10 cellular contexts compared by ENCODE assay signal in genomic region chr2:110677080-110677479, GRCh38. TPM values are rescaled to one million over a fixed set of nuclear protein-coding genes. Genes with fewer than 3 reads are reported as not detected.
DNase-seq lines count a peak whose midpoint lies in the region; ATAC-seq and TF ChIP-seq lines count a peak whose summit lies in the region.
"Had no signal": no experiment of that assay in that cellular context is flagged by ENCODE, and none has a peak within 500 bp of the region (broad histone marks: within the 10 kb centered on the region; RNA-seq: fewer than 3 reads in every experiment).

No MANE protein-coding gene starts in this region.

- ATAC-seq in GM21825 (IDR thresholded peaks at IDR 0.05; ENCODE audit: unreplicated experiment), result no peak
- ATAC-seq in HG03442 (IDR thresholded peaks at IDR 0.05; ENCODE audit: unreplicated experiment), result no peak

- intact Hi-C loops in activated CD4-positive, alpha-beta T cell treated with anti-CD3 and anti-CD28 coated beads, Interleukin-2, amount 10 ng/mL, durations not matched to agents 24 days and 14 days (cut with micrococcal nuclease), result loop anchor here (10.0 kb wide), 2 partner anchors 178 to 438 kb away; no protein-coding TSS in a partner anchor
- intact Hi-C loops in esophagus squamous epithelium (cut with DNase I), result no loop called here
- intact Hi-C loops in spleen (cut with DNase I; ENCODE audit: low total_unique reads), result no loop called here

- H3K36me3 ChIP-seq in esophagus squamous epithelium, result peaks cover 0 to 7% (median 0%) of the 10 kb centered on the region in 3 donors
- H3K36me3 ChIP-seq in spleen, result peaks cover 0 to 20% (median 0%) of the 10 kb centered on the region in 6 donors
- H3K36me3 ChIP-seq: thoracic aorta had no signal

- peak overlapping the region; percentile 99 for H3K27ac Mint-ChIP-seq in activated CD4-positive, alpha-beta T cell treated with anti-CD3 and anti-CD28 coated beads, Interleukin-2, amount 10 ng/mL, durations not matched to agents 24 days and 14 days

- H3K36me3 Mint-ChIP-seq in activated CD4-positive, alpha-beta T cell treated with anti-CD3 and anti-CD28 coated beads, Interleukin-2, amount 10 ng/mL, durations not matched to agents 24 days and 14 days (ENCODE audit: low read depth), result peaks cover 14% of the 10 kb centered on the region

- H3K9me3 ChIP-seq in esophagus squamous epithelium, result no peaks in the 10 kb centered on the region
- H3K9me3 ChIP-seq in spleen, result no peaks in the 10 kb centered on the region
- H3K9me3 ChIP-seq: thoracic aorta had no signal

- H3K4me3 ChIP-seq in esophagus squamous epithelium (peak overlapping the region; percentile 61 to 79 (median 71)), spleen (peak overlapping the region in 5 of 8 donors; percentile 59 to 88 (median 69))

- DNase-seq in activated CD4-positive, alpha-beta T cell treated with anti-CD3 and anti-CD28 coated beads, Interleukin-2, amount 10 ng/mL, durations not matched to agents 24 days and 14 days, result no peak
- DNase-seq in activated CD4-positive, alpha-beta T cell treated with anti-CD3 and anti-CD28 coated beads, Interleukin-2, amount 50 U/mL, for 4 hours, result no peak
- DNase-seq in RPMI8226 (peak; percentile 15), esophagus squamous epithelium (lab: John Stamatoyannopoulos, UW) (no peak), spleen (no peak)
- DNase-seq in activated CD8-positive, alpha-beta memory T cell treated with anti-CD3 and anti-CD28 coated beads, Interleukin-2, amount 50 U/mL, for 4 hours, result no peak
- DNase-seq: NCI-H510A had no signal

- TF ChIP-seq POLR2A in esophagus squamous epithelium (IDR thresholded peaks at IDR 0.05) (no peak), spleen (IDR thresholded peaks at IDR 0.05) (no peak)

- no peaks in the 10 kb centered on the region for H3K9me3 Mint-ChIP-seq in activated CD4-positive, alpha-beta T cell treated with anti-CD3 and anti-CD28 coated beads, Interleukin-2, amount 10 ng/mL, durations not matched to agents 24 days and 14 days

- H3K27me3 ChIP-seq in esophagus squamous epithelium (no peaks in the 10 kb centered on the region), spleen (replicated peaks in 1 of 7) (no peaks in the 10 kb centered on the region)

- WGBS in esophagus squamous epithelium, 2 donors, result 6 to 8% methylated on average over 5 of the region's 5 CpGs
- 7 to 18% (median 13%) methylated on average over 5 of the region's 5 CpGs for WGBS in spleen, 5 donors

- peaks cover 5% of the 10 kb centered on the region for H3K27me3 Mint-ChIP-seq in activated CD4-positive, alpha-beta T cell treated with anti-CD3 and anti-CD28 coated beads, Interleukin-2, amount 10 ng/mL, durations not matched to agents 24 days and 14 days

- peaks cover 0 to 32% (median 10%) of the 10 kb centered on the region in 3 donors for H3K4me1 ChIP-seq in esophagus squamous epithelium
- H3K4me1 ChIP-seq in spleen, result peaks cover 10 to 54% (median 39%) of the 10 kb centered on the region in 6 donors

- TF ChIP-seq CTCF in esophagus squamous epithelium (IDR thresholded peaks at IDR 0.05) (no peak), spleen (IDR thresholded peaks at IDR 0.05 in 8 of 11, conservative IDR thresholded peaks at IDR 0.05 in 3 of 11) (no peak)

- peak overlapping the region; percentile 98 for H3K4me3 Mint-ChIP-seq in activated CD4-positive, alpha-beta T cell treated with anti-CD3 and anti-CD28 coated beads, Interleukin-2, amount 10 ng/mL, durations not matched to agents 24 days and 14 days

- H3K27ac ChIP-seq in esophagus squamous epithelium, result peak overlapping the region in 1 of 4 donors; percentile 92
- H3K27ac ChIP-seq in spleen, result peak overlapping the region in 1 of 8 donors; percentile 94
- H3K27ac ChIP-seq: thoracic aorta had no signal

- H3K4me1 Mint-ChIP-seq in activated CD4-positive, alpha-beta T cell treated with anti-CD3 and anti-CD28 coated beads, Interleukin-2, amount 10 ng/mL, durations not matched to agents 24 days and 14 days, result peaks cover 35% of the 10 kb centered on the region

RNA-seq across cellular contexts. Expression of gene BUB1, which starts 0.8 kb away (rescaled TPM):
- total RNA-seq in activated CD4-positive, alpha-beta T cell treated with anti-CD3 and anti-CD28 coated beads, Interleukin-2, amount 10 ng/mL, durations not matched to agents 24 days and 14 days, result 58.4 and 61.7 TPM in 2 replicates
- total RNA-seq in esophagus squamous epithelium (10 to 100 TPM in 2 of 4 donors, 1 to 10 TPM in 2; 4.9 to 26.5 (median 11.6) TPM), spleen (10 to 100 TPM in 4 of 7 donors, 1 to 10 TPM in 3; 2.4 to 29.7 (median 11.4) TPM)
- 1 to 10 TPM; 1.1 to 5.8 (median 2.6) TPM for polyA plus RNA-seq in spleen

RNA-seq across cellular contexts. Expression of gene ACOXL, which starts 55.3 kb away (rescaled TPM):
- total RNA-seq in activated CD4-positive, alpha-beta T cell treated with anti-CD3 and anti-CD28 coated beads, Interleukin-2, amount 10 ng/mL, durations not matched to agents 24 days and 14 days, result 0.69 and 1.0 TPM in 2 replicates
- total RNA-seq in esophagus squamous epithelium, result not detected
- 1 to 10 TPM in 1 of 7 donors, under 1 TPM in 6; 0.20 to 1.0 (median 0.77) TPM for total RNA-seq in spleen
- polyA plus RNA-seq in spleen, result under 1 TPM; 0.04 to 0.16 (median 0.09) TPM
- total RNA-seq: thoracic aorta had no signal
